Comparison of ENCODE assay signal across 18 cellular contexts in genomic region chr1:39839651-39840050, GRCh38. TPM values are rescaled to one million over a fixed set of nuclear protein-coding genes. Genes with fewer than 3 reads are reported as not detected.
DNase-seq lines count a peak whose midpoint lies in the region; ATAC-seq and TF ChIP-seq lines count a peak whose summit lies in the region.
"Had no signal": no experiment of that assay in that cellular context is flagged by ENCODE, and none has a peak within 500 bp of the region (broad histone marks: within the 10 kb centered on the region; RNA-seq: fewer than 3 reads in every experiment).

No MANE protein-coding gene starts in this region.

- H3K27me3 Mint-ChIP-seq in nephron progenitor cell (ENCODE audit: low read depth, poor library complexity) (no peaks in the 10 kb centered on the region), type B pancreatic cell (no peaks in the 10 kb centered on the region)
- H3K27me3 Mint-ChIP-seq: CD4-positive, alpha-beta memory T cell had no signal

- peaks cover 85% of the 10 kb centered on the region for H3K36me3 Mint-ChIP-seq in nephron progenitor cell (ENCODE audit: low read depth)
- H3K36me3 Mint-ChIP-seq in type B pancreatic cell: peaks cover 60% of the 10 kb centered on the region

- DNase-seq in nephron progenitor cell (no peak), type B pancreatic cell (ENCODE audit: extremely low spot score, unreplicated experiment) (no peak), NCI-H2081 treated with DMSO at 0.1 percent for 48 hours (lab: John Stamatoyannopoulos, UW) (no peak)
- no peak for DNase-seq in activated naive CD4-positive, alpha-beta T cell treated with anti-CD3 and anti-CD28 coated beads, Interleukin-2, amount 50 U/mL, for 16 hours
- DNase-seq: 8988T; CD4-positive, alpha-beta memory T cell; DMS153; DMS79; GDM1; HCEC 1CT had no signal

- H3K27ac Mint-ChIP-seq in nephron progenitor cell (peak overlapping the region; percentile 60), type B pancreatic cell (peak overlapping the region; percentile 98)
- H3K27ac Mint-ChIP-seq: GM23338 had no signal

- TF ChIP-seq CTCF in VCaP (conservative IDR thresholded peaks at IDR 0.05): no peak
- no peak for TF ChIP-seq CTCF in nephron progenitor cell (IDR thresholded peaks at IDR 0.05)
- no peak for TF ChIP-seq CTCF in type B pancreatic cell (conservative IDR thresholded peaks at IDR 0.05)

- ATAC-seq in esophagus mucosa (peak; percentile 41), HG03469 (IDR thresholded peaks at IDR 0.05; ENCODE audit: unreplicated experiment) (no peak), HG03196 (IDR thresholded peaks at IDR 0.05; ENCODE audit: unreplicated experiment) (no peak)
- ATAC-seq: GM23338, HepG2 had no signal

- peak overlapping the region; percentile 46 for H3K27ac ChIP-seq in VCaP
- H3K27ac ChIP-seq: BLaER1 had no signal

- H3K9me3 Mint-ChIP-seq in nephron progenitor cell: no peaks in the 10 kb centered on the region
- no peaks in the 10 kb centered on the region for H3K9me3 Mint-ChIP-seq in type B pancreatic cell
- H3K9me3 Mint-ChIP-seq: CD14-positive monocyte; CD4-positive, alpha-beta memory T cell; GM23338 had no signal

- H3K4me1 Mint-ChIP-seq in nephron progenitor cell: peaks cover 48% of the 10 kb centered on the region
- H3K4me1 Mint-ChIP-seq in type B pancreatic cell (ENCODE audit: unreplicated experiment): peaks cover 7% of the 10 kb centered on the region
- H3K4me1 Mint-ChIP-seq: GM23338 had no signal

- H3K4me3 Mint-ChIP-seq in nephron progenitor cell (no peak overlapping the region), type B pancreatic cell (peak overlapping the region; percentile 57)
- H3K4me3 Mint-ChIP-seq: CD14-positive monocyte; CD4-positive, alpha-beta memory T cell; GM23338 had no signal

RNA-seq across cellular contexts. Expression of gene TRIT1, which starts 43.7 kb away (rescaled TPM):
- total RNA-seq in esophagus mucosa (18.4 TPM), type B pancreatic cell (ENCODE audit: low replicate concordance) (23.9 and 29.6 TPM in 2 replicates)

RNA-seq across cellular contexts. Expression of gene BMP8B, which starts 51.0 kb away (rescaled TPM):
- 0.60 TPM for total RNA-seq in esophagus mucosa
- 1.5 and 2.4 TPM in 2 replicates for total RNA-seq in type B pancreatic cell (ENCODE audit: low replicate concordance)
